Comparison of ENCODE assay signal across 20 cellular contexts in the genomic region with DNA sequence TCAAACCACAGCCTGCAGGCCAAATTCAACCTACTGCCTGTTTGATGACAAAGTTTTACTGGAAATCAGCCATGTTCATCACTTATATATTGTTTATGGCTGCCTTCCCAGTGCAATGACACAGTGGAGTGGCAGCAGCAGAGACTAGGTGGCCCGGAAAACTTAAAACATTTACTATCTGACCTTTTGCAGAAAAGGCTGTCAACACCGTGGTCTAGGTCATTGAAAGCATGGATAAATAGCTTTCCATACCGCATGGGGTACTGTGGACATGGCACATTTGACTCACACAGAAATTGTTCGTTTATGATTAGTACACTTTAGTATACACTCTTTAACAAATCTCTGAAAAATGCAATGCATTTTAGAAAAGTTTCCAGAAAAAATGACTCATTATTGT.
A peak's percentile ranks its signal among the peaks of the same experiment; 100 is the strongest.
DNase-seq lines count a peak whose midpoint lies in the region; ATAC-seq and TF ChIP-seq lines count a peak whose summit lies in the region.
"Had no signal": no experiment of that assay in that cellular context is flagged by ENCODE, and none has a peak within 500 bp of the region (broad histone marks: within the 10 kb centered on the region; RNA-seq: fewer than 3 reads in every experiment).

No MANE protein-coding gene starts in this region.

- peak overlapping the region; percentile 32; the same call in 1 of the 2 replicates for H2BK120ac ChIP-seq in IMR-90 (ENCODE audit: low read depth, low read length)
- H2BK120ac ChIP-seq in trophoblast cell (ENCODE audit: insufficient read depth, low read length, poor library complexity): no peak overlapping the region

- no peak overlapping the region for H3K4me3 Mint-ChIP-seq in naive thymus-derived CD4-positive, alpha-beta T cell
- H3K4me3 Mint-ChIP-seq: activated naive CD4-positive, alpha-beta T cell treated with anti-CD3 and anti-CD28 coated beads, Interleukin-2, amount 10 ng/mL, durations not matched to agents 7 days and 5 days had no signal

- H3K9me3 Mint-ChIP-seq in naive thymus-derived CD4-positive, alpha-beta T cell: peaks cover 0 to 3% (median 0%) of the 10 kb centered on the region in 11 donors
- H3K9me3 Mint-ChIP-seq: activated naive CD4-positive, alpha-beta T cell treated with anti-CD3 and anti-CD28 coated beads, Interleukin-2, amount 10 ng/mL, durations not matched to agents 7 days and 5 days had no signal

- H2AFZ ChIP-seq in IMR-90 (replicated peaks; ENCODE audit: low read length, poor library complexity) (peak overlapping the region; percentile 39), trophoblast cell (ENCODE audit: insufficient read depth, low read length, poor library complexity) (no peak overlapping the region)

- H2AK9ac ChIP-seq in IMR-90 (replicated peaks; ENCODE audit: low read depth, low read length, poor library complexity): no peak overlapping the region

- in situ Hi-C loops in IMR-90 (cut with MboI; ENCODE audit: low sequenced_read_pairs) (no loop called here), brain microvascular endothelial cell (cut with HindIII; ENCODE audit: low pct_ligation_motif_present, low sequenced_read_pairs) (no loop called here)

- CTCF ChIA-PET in IMR-90 (lab: Yijun Ruan, JAX): no interaction called here
- CTCF ChIA-PET in naive thymus-derived CD4-positive, alpha-beta T cell (lab: Charles Lee): no interaction called here

- H3K36me3 ChIP-seq in IMR-90 (ENCODE audit: control insufficient read depth, insufficient read depth, low read length) (no peaks in the 10 kb centered on the region), brain microvascular endothelial cell (replicated peaks) (no peaks in the 10 kb centered on the region), trophoblast cell (ENCODE audit: control insufficient read depth in 1 of 2, insufficient read depth in 2 of 2, low read length in 2 of 2) (no peaks in the 10 kb centered on the region)
- no peaks in the 10 kb centered on the region for H3K36me3 ChIP-seq in naive thymus-derived CD4-positive, alpha-beta T cell (ENCODE audit: control insufficient read depth in 2 of 3, insufficient read depth in 3 of 3, low read length in 3 of 3)
- H3K36me3 ChIP-seq: right lobe of liver, suprapubic skin had no signal

- TF ChIP-seq POLR2A in IMR-90 (IDR thresholded peaks at IDR 0.05; ENCODE audit: low read depth, low read length): no peak

- H3K18ac ChIP-seq in IMR-90 (ENCODE audit: low read depth, low read length) (peak overlapping the region; percentile 37; the same call in 1 of the 2 replicates), trophoblast cell (ENCODE audit: low read length) (no peak overlapping the region)

- H3K27ac ChIP-seq in IMR-90 (ENCODE audit: insufficient read depth, low read length) (no peak overlapping the region), brain microvascular endothelial cell (peak overlapping the region; percentile 51), foreskin keratinocyte (no peak overlapping the region), trophoblast cell (ENCODE audit: low read depth, low read length) (no peak overlapping the region)
- H3K27ac ChIP-seq in naive thymus-derived CD4-positive, alpha-beta T cell (ENCODE audit: low read depth, low read length): no peak overlapping the region
- H3K27ac ChIP-seq: right lobe of liver, suprapubic skin had no signal

- no peak overlapping the region for H3K27ac Mint-ChIP-seq in naive thymus-derived CD4-positive, alpha-beta T cell
- H3K27ac Mint-ChIP-seq: activated naive CD4-positive, alpha-beta T cell treated with anti-CD3 and anti-CD28 coated beads, Interleukin-2, amount 10 ng/mL, durations not matched to agents 7 days and 5 days had no signal

- no TSS peak for BruUV-seq in IMR-90 (replicated peaks; lab: Mats Ljungman, UMichigan)

- DNase-seq in AG10803 (ENCODE audit: low read depth) (peak; percentile 46), IMR-90 (peak; percentile 56), brain microvascular endothelial cell (peak; percentile 79), foreskin keratinocyte (no peak), trophoblast cell (no peak), NCI-H345 (lab: John Stamatoyannopoulos, UW) (no peak)
- DNase-seq in naive thymus-derived CD4-positive, alpha-beta T cell: no peak
- no peak for DNase-seq in effector CD8-positive, alpha-beta T cell (lab: John Stamatoyannopoulos, UW)
- DNase-seq: activated naive CD4-positive, alpha-beta T cell treated with anti-CD3 and anti-CD28 coated beads, Interleukin-2, amount 10 ng/mL, durations not matched to agents 7 days and 5 days; activated T-cell treated with anti-CD3 and anti-CD28 coated beads for 4 hours; effector memory CD4-positive, alpha-beta T cell; KBM-7; left colon; NCI-H1417; NCI-H2171 treated with DMSO at 0.1 percent for 48 hours; nucleus accumbens; right lobe of liver; stimulated activated CD4-positive, alpha-beta T cell treated with anti-CD3 and anti-CD28 coated beads, Interleukin-4, amount 100 ng/mL, for 1 hour had no signal

- H2BK5ac ChIP-seq in IMR-90 (ENCODE audit: low read depth, low read length, poor library complexity, severe bottlenecking) (peak overlapping the region; percentile 63), trophoblast cell (ENCODE audit: low read depth, low read length, poor library complexity) (no peak overlapping the region)

- no peak overlapping the region for H4K12ac ChIP-seq in trophoblast cell (ENCODE audit: low read depth, low read length)

- no CpG with 5 or more reads among the region's 4 CpGs for WGBS in IMR-90 (ENCODE audit: extremely low coverage in 2 of 2, insufficient read length in 1 of 2), 2 experiments
- no CpG with 5 or more reads among the region's 4 CpGs for WGBS in trophoblast cell (ENCODE audit: extremely low coverage, insufficient coverage, insufficient read length)

- H3K79me2 ChIP-seq in trophoblast cell (ENCODE audit: control insufficient read depth, insufficient read depth, low read length, poor library complexity): no peaks in the 10 kb centered on the region

- H3K4me2 ChIP-seq in IMR-90 (ENCODE audit: low read depth, low read length) (peak overlapping the region; percentile 65; the same call in 1 of the 2 replicates), trophoblast cell (ENCODE audit: low read length) (no peak overlapping the region)

- H4K20me1 ChIP-seq in IMR-90 (ENCODE audit: insufficient read depth, low read length): no peaks in the 10 kb centered on the region

- no peak overlapping the region for H3K4me3 ChIP-seq in AG10803 (ENCODE audit: low read length)
- H3K4me3 ChIP-seq in IMR-90 (ENCODE audit: insufficient read depth, low read depth, low read length): no peak overlapping the region
- H3K4me3 ChIP-seq in brain microvascular endothelial cell (ENCODE audit: low read depth, low read length): no peak overlapping the region
- no peak overlapping the region for H3K4me3 ChIP-seq in naive thymus-derived CD4-positive, alpha-beta T cell (ENCODE audit: low read length)
- H3K4me3 ChIP-seq in trophoblast cell (ENCODE audit: low read depth, low read length): no peak overlapping the region
- H3K4me3 ChIP-seq: right lobe of liver, suprapubic skin had no signal

- H4K5ac ChIP-seq in IMR-90 (ENCODE audit: low read depth, low read length): no peak overlapping the region

- H3K4ac ChIP-seq in IMR-90 (ENCODE audit: low read depth, low read length): peak overlapping the region; percentile 46; the same call in 1 of the 2 replicates
- no peak overlapping the region for H3K4ac ChIP-seq in trophoblast cell (ENCODE audit: low read depth, low read length)

- H3K9me1 ChIP-seq in IMR-90 (ENCODE audit: insufficient read depth, low read length): 0 out of 2 replicates have a peak, but pooled peaks cover 4% of the 10 kb centered on the region

- POLR2A ChIA-PET in IMR-90 (lab: Charles Lee; ENCODE audit: unreplicated experiment): no interaction called here
- POLR2A ChIA-PET in naive thymus-derived CD4-positive, alpha-beta T cell (lab: Charles Lee): no interaction called here

- H2BK15ac ChIP-seq in IMR-90 (ENCODE audit: low read depth, low read length): no peak overlapping the region

- no peak overlapping the region for H3K56ac ChIP-seq in IMR-90 (ENCODE audit: extremely low read depth, insufficient read depth, low read length)

- H3K4me1 Mint-ChIP-seq in naive thymus-derived CD4-positive, alpha-beta T cell: peaks cover 0 to 1% (median 0%) of the 10 kb centered on the region in 7 donors
- H3K4me1 Mint-ChIP-seq: activated naive CD4-positive, alpha-beta T cell treated with anti-CD3 and anti-CD28 coated beads, Interleukin-2, amount 10 ng/mL, durations not matched to agents 7 days and 5 days had no signal

- H2BK20ac ChIP-seq in IMR-90 (ENCODE audit: low read depth, low read length): peak overlapping the region; percentile 21; the same call in 1 of the 2 replicates

- dilution Hi-C loops in IMR-90 (cut with HindIII; ENCODE audit: low sequenced_read_pairs, unreplicated experiment): no loop called here

- no peak overlapping the region for H4K91ac ChIP-seq in IMR-90 (ENCODE audit: insufficient read depth, low read depth, low read length)
- H4K91ac ChIP-seq in trophoblast cell (ENCODE audit: low read depth, low read length): no peak overlapping the region

- H3K23ac ChIP-seq in IMR-90 (ENCODE audit: low read depth, low read length): 0 out of 2 replicates have a peak overlapping the region, but pooled peaks have one; percentile 48
- H3K23ac ChIP-seq in trophoblast cell (ENCODE audit: low read length): no peak overlapping the region

- H3K36me3 Mint-ChIP-seq in naive thymus-derived CD4-positive, alpha-beta T cell: peaks cover 0 to 23% (median 6%) of the 10 kb centered on the region in 5 donors

- H3K79me1 ChIP-seq in IMR-90 (ENCODE audit: low read depth in 1 of 2, low read length in 2 of 2) (no peaks in the 10 kb centered on the region), trophoblast cell (ENCODE audit: low read length) (no peaks in the 10 kb centered on the region)

- ATAC-seq in IMR-90 (ENCODE audit: low read depth) (peak; percentile 65), foreskin keratinocyte (peak; percentile 42)
- ATAC-seq in naive thymus-derived CD4-positive, alpha-beta T cell: no peak
- ATAC-seq: left colon, Panc1, right lobe of liver had no signal

- H2AK5ac ChIP-seq in IMR-90 (ENCODE audit: low read depth, low read length) (no peak overlapping the region), trophoblast cell (ENCODE audit: low read length) (no peak overlapping the region)

- intact Hi-C loops in IMR-90 (cut with micrococcal nuclease): no loop called here
- intact Hi-C loops in naive thymus-derived CD4-positive, alpha-beta T cell (cut with micrococcal nuclease): no loop called here

- TF ChIP-seq RAD21 in IMR-90 (IDR thresholded peaks at IDR 0.05; ENCODE audit: low read length): no peak

- no peaks in the 10 kb centered on the region for H3K27me3 Mint-ChIP-seq in naive thymus-derived CD4-positive, alpha-beta T cell
- H3K27me3 Mint-ChIP-seq: activated naive CD4-positive, alpha-beta T cell treated with anti-CD3 and anti-CD28 coated beads, Interleukin-2, amount 10 ng/mL, durations not matched to agents 7 days and 5 days had no signal

- no peak for TF ChIP-seq CTCF in AG10803 (conservative IDR thresholded peaks at IDR 0.05; ENCODE audit: low read length)
- TF ChIP-seq CTCF in IMR-90 (conservative IDR thresholded peaks at IDR 0.05; ENCODE audit: low read depth, low read length): no peak
- TF ChIP-seq CTCF in brain microvascular endothelial cell (IDR thresholded peaks at IDR 0.05; ENCODE audit: low read depth, low read length, missing control alignments): no peak
- TF ChIP-seq CTCF in foreskin keratinocyte (conservative IDR thresholded peaks at IDR 0.05): no peak

- H3K9me3 ChIP-seq in IMR-90 (ENCODE audit: control insufficient read depth, insufficient read depth, low read length) (no peaks in the 10 kb centered on the region), trophoblast cell (ENCODE audit: insufficient read depth, low read depth, low read length) (no peaks in the 10 kb centered on the region)
- no peaks in the 10 kb centered on the region for H3K9me3 ChIP-seq in naive thymus-derived CD4-positive, alpha-beta T cell (ENCODE audit: control insufficient read depth in 2 of 3, low read length in 3 of 3)
- H3K9me3 ChIP-seq: right lobe of liver, suprapubic skin had no signal

- no peaks in the 10 kb centered on the region for H3K27me3 ChIP-seq in IMR-90 (ENCODE audit: control insufficient read depth, insufficient read depth, low read length)
- H3K27me3 ChIP-seq in brain microvascular endothelial cell (replicated peaks): no peaks in the 10 kb centered on the region
- no peaks in the 10 kb centered on the region for H3K27me3 ChIP-seq in foreskin keratinocyte
- no peaks in the 10 kb centered on the region for H3K27me3 ChIP-seq in naive thymus-derived CD4-positive, alpha-beta T cell (ENCODE audit: control insufficient read depth in 2 of 2, insufficient read depth in 2 of 2, low read length in 2 of 2)
- H3K27me3 ChIP-seq in trophoblast cell (ENCODE audit: insufficient read depth, low read length): no peaks in the 10 kb centered on the region
- H3K27me3 ChIP-seq: right lobe of liver, suprapubic skin had no signal

- H3K4me1 ChIP-seq in IMR-90 (ENCODE audit: control insufficient read depth, insufficient read depth, low read length) (peaks cover 5% of the 10 kb centered on the region; the same call in 1 of the 2 replicates), foreskin keratinocyte (peaks cover 9% of the 10 kb centered on the region), trophoblast cell (ENCODE audit: control insufficient read depth in 1 of 2, insufficient read depth in 2 of 2, low read length in 2 of 2) (no peaks in the 10 kb centered on the region)
- no peaks in the 10 kb centered on the region for H3K4me1 ChIP-seq in naive thymus-derived CD4-positive, alpha-beta T cell (ENCODE audit: control insufficient read depth in 2 of 2, insufficient read depth in 2 of 2, low read length in 2 of 2)
- H3K4me1 ChIP-seq: right lobe of liver, suprapubic skin had no signal

- H4K8ac ChIP-seq in IMR-90 (ENCODE audit: low read depth in 2 of 2, low read length in 2 of 2) (no peak overlapping the region), trophoblast cell (ENCODE audit: low read depth, low read length) (no peak overlapping the region)

- no peak overlapping the region for H3K14ac ChIP-seq in IMR-90 (replicated peaks; ENCODE audit: low read depth, low read length)
- H3K14ac ChIP-seq in trophoblast cell (ENCODE audit: low read length): no peak overlapping the region

- no peak overlapping the region for H2BK12ac ChIP-seq in trophoblast cell (ENCODE audit: low read length)

- no peak overlapping the region for H3K9ac ChIP-seq in IMR-90 (ENCODE audit: low read depth, low read length)
- H3K9ac ChIP-seq in trophoblast cell (ENCODE audit: low read length): no peak overlapping the region

Comparison
In these comparisons a context has a peak if more than half of its experiments do, and no peak if none do; other contexts are left out.
1. DNase-seq: peak in AG10803 (single experiment), IMR-90 (single experiment) and brain microvascular endothelial cell (single experiment); none in foreskin keratinocyte (0 of 2), naive thymus-derived CD4-positive, alpha-beta T cell (0 of 9), effector CD8-positive, alpha-beta T cell (single experiment), trophoblast cell (0 of 2) and NCI-H345 (single experiment).